16 cellular contexts compared by ENCODE assay signal in the genomic region with DNA sequence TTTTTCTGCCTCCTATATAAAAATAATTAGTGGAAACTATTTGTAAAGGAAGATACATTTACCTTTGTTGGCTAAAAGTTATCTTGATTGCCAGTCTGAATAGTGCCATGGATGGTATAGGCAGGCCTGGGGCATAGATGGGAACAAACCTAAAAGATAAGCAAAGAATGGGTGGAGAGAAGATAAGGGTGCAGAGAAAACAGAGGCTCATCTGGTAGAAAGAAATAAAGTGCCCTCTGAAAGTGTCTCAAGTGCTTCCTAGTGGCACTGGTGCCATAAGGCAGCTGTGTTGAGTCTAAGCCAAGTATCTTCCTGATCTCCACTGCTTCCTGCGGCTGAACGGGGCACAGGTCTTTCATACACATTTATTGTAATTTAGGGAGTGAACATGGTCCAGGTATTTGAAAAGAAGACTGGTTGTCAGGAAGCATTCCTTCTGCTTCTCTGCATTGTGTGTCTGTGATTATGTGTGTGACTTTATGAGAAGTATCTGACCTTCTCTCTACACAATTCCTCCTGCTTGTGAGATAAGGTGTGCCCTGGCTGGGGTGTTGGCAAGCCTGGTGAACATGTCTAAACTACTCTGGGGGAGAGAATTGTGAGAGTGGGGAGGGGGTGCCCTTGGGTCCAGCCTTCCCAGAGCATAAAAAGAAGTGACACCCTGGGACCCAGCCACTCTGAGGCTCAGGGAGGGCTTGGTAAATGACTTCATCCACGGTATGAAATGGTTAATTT.
"Had no signal": no experiment of that assay in that cellular context is flagged by ENCODE, and none has a peak within 500 bp of the region (broad histone marks: within the 10 kb centered on the region; RNA-seq: fewer than 3 reads in every experiment).

No MANE protein-coding gene starts in this region.

- H3K9me3 ChIP-seq: colonic mucosa, pancreas, tibial nerve, vagina had no signal

- ATAC-seq: naive thymus-derived CD8-positive, alpha-beta T cell; pancreas; WTC11 had no signal

- H2AFZ ChIP-seq: hepatocyte had no signal

- H3K4me2 ChIP-seq: hepatocyte had no signal

- H3K79me2 ChIP-seq: hepatocyte had no signal

- H3K4me1 ChIP-seq: colonic mucosa, pancreas, tibial nerve, vagina had no signal

- H3K27ac ChIP-seq: colonic mucosa, hepatocyte, pancreas, tibial nerve, vagina had no signal

- H3K4me3 ChIP-seq: colonic mucosa, hepatocyte, pancreas, tibial nerve, vagina had no signal

- DNase-seq: activated CD4-positive, alpha-beta memory T cell treated with anti-CD3 and anti-CD28 coated beads, Interleukin-2, amount 10 ng/mL, durations not matched to agents 7 days and 5 days; activated CD4-positive, alpha-beta T cell treated with anti-CD3 and anti-CD28 coated beads for 4 hours; activated effector memory CD4-positive, alpha-beta T cell treated with anti-CD3 and anti-CD28 coated beads, Interleukin-2, amount 50 U/mL, for 16 hours; activated T-cell treated with anti-CD3 and anti-CD28 coated beads, Interleukin-2, amount 50 U/mL, for 48 hours; caudate nucleus; colonic mucosa; kidney; mesenchymal stem cell; naive thymus-derived CD8-positive, alpha-beta T cell; pancreas; stimulated activated CD4-positive, alpha-beta T cell treated with anti-CD3 and anti-CD28 coated beads, Interleukin-4, amount 100 ng/mL, for 1 hour; stimulated activated naive CD4-positive, alpha-beta T cell had no signal

- H3K36me3 ChIP-seq: colonic mucosa, pancreas, tibial nerve, vagina had no signal

- H3K27me3 ChIP-seq: colonic mucosa, hepatocyte, pancreas, tibial nerve, vagina had no signal
